In genomic region chr12:82805004-82805403, GRCh38 we compare ENCODE assay signal across 7 cellular contexts.
DNase-seq lines count a peak whose midpoint lies in the region; ATAC-seq, FAIRE-seq and TF ChIP-seq lines count a peak whose summit lies in the region.
"Not testable (repeated sequence)": the region's sequence is repeated elsewhere in the genome, so short reads cannot be mapped to it uniquely, and the experiment has no call there.

No MANE protein-coding gene starts in this region.

- CTCF ChIA-PET in Calu3 (lab: Charles Lee) = interaction anchor here (0.7 to 0.9 kb wide), 3 partner anchors 22 to 65 kb away, joined by 6 to 7 read pairs (median 6); no protein-coding TSS in a partner anchor

- H3K27ac ChIP-seq in RWPE2 (ENCODE audit: poor library complexity, severe bottlenecking) = peak overlapping the region; percentile 71
- H3K27ac ChIP-seq in hepatocyte = peak overlapping the region; percentile 38
- H3K27ac ChIP-seq in left lung = not testable (repeated sequence)
- H3K27ac ChIP-seq in pancreas = peak overlapping the region in 2 of 4 donors; percentile 26 to 34

- H3K9me3 ChIP-seq in RWPE2 (ENCODE audit: severe bottlenecking); hepatocyte (ENCODE audit: low read depth); left lung; pancreas: not testable (repeated sequence)

- H3K9me2 ChIP-seq in hepatocyte (replicated peaks; ENCODE audit: insufficient read depth) = not testable (repeated sequence)

- not testable (repeated sequence) for H2AFZ ChIP-seq in hepatocyte

- not testable (repeated sequence) for H3K4me3 Mint-ChIP-seq in Calu3 (ENCODE audit: low read depth, unreplicated experiment); type B pancreatic cell

- H3K4me1 ChIP-seq in RWPE2 (ENCODE audit: insufficient read depth, poor library complexity, severe bottlenecking) (peaks cover 13% of the 10 kb centered on the region), pancreas (peaks cover 0 to 10% (median 9%) of the 10 kb centered on the region in 3 donors)
- not testable (repeated sequence) for H3K4me1 ChIP-seq in hepatocyte (ENCODE audit: insufficient read depth); left lung

- H3K27me3 Mint-ChIP-seq in Calu3 (ENCODE audit: unreplicated experiment); type B pancreatic cell: not testable (repeated sequence)

- not testable (repeated sequence) for H3K36me3 ChIP-seq in RWPE2 (ENCODE audit: low read depth); hepatocyte (replicated peaks; ENCODE audit: insufficient read depth, low read depth); left lung; pancreas

- intact Hi-C loops in Calu3 (cut with micrococcal nuclease; ENCODE audit: unreplicated experiment) = loop anchor here (5.0 kb wide), 1 partner anchor 118 kb away; the partner anchor contains the start of gene TMTC2
- intact Hi-C loops in left lung (cut with DNase I); pancreas (cut with DNase I): not testable (repeated sequence)

- not testable (repeated sequence) for H3K9me3 Mint-ChIP-seq in Calu3 (ENCODE audit: low read depth, unreplicated experiment); type B pancreatic cell

- WGBS in hepatocyte (ENCODE audit: low lambda C conversion rate, missing lambda C conversion rate) = 86% methylated on average over 2 of the region's 2 CpGs
- 63 to 68% methylated on average over 2 of the region's 2 CpGs for WGBS in pancreas, 2 donors

- not testable (repeated sequence) for H3K36me3 Mint-ChIP-seq in Calu3 (ENCODE audit: insufficient read depth, unreplicated experiment)
- peaks cover 17% of the 10 kb centered on the region for H3K36me3 Mint-ChIP-seq in type B pancreatic cell

- H3K27me3 ChIP-seq in RWPE2 (ENCODE audit: insufficient read depth, poor library complexity, severe bottlenecking); hepatocyte; left lung; pancreas: not testable (repeated sequence)

- not testable (repeated sequence) for H3K4me2 ChIP-seq in hepatocyte

- not testable (repeated sequence) for ATAC-seq in RWPE2 (ENCODE audit: low read depth)
- peak; percentile 51 for ATAC-seq in left lung
- ATAC-seq in pancreas = peak; percentile 50 to 64 (median 58)

- H4K20me1 ChIP-seq in hepatocyte (ENCODE audit: insufficient read depth, poor library complexity, severe bottlenecking) = not testable (repeated sequence)

- H3K27ac Mint-ChIP-seq in Calu3 (ENCODE audit: unreplicated experiment) = peak overlapping the region; percentile 39
- peak overlapping the region; percentile 18 for H3K27ac Mint-ChIP-seq in type B pancreatic cell

- not testable (repeated sequence) for TF ChIP-seq CTCF in Calu3 (IDR thresholded peaks at IDR 0.05; ENCODE audit: unreplicated experiment); RWPE2 (IDR thresholded peaks at IDR 0.05; ENCODE audit: poor library complexity, severe bottlenecking); epithelial cell of esophagus (IDR thresholded peaks at IDR 0.05; ENCODE audit: insufficient read depth, low read depth, low read length, missing control alignments); hepatocyte (IDR thresholded peaks at IDR 0.05; ENCODE audit: poor library complexity); left lung (IDR thresholded peaks at IDR 0.05); pancreas (IDR thresholded peaks at IDR 0.05); type B pancreatic cell (conservative IDR thresholded peaks at IDR 0.05)

- peaks cover 31% of the 10 kb centered on the region for H3K4me1 Mint-ChIP-seq in Calu3 (ENCODE audit: low read depth, unreplicated experiment)
- not testable (repeated sequence) for H3K4me1 Mint-ChIP-seq in type B pancreatic cell (ENCODE audit: unreplicated experiment)

- BruUV-seq in Calu3 (replicated peaks; lab: Mats Ljungman, UMichigan) = not testable (repeated sequence)

- DNase-seq in Calu3 (peak; percentile 20), epithelial cell of esophagus (ENCODE audit: low read depth) (peak; percentile 58)
- DNase-seq in RWPE2 (ENCODE audit: low spot score); hepatocyte (ENCODE audit: low spot score); left lung; pancreas; type B pancreatic cell (ENCODE audit: extremely low spot score, unreplicated experiment): not testable (repeated sequence)

- H3K79me2 ChIP-seq in hepatocyte = not testable (repeated sequence)

- not testable (repeated sequence) for H3K4me3 ChIP-seq in RWPE2 (ENCODE audit: severe bottlenecking); epithelial cell of esophagus (ENCODE audit: low read length); hepatocyte; left lung; pancreas

- not testable (repeated sequence) for FAIRE-seq in pancreas (lab: Jason Lieb, UNC)
